Comparison of ENCODE assay signal across 1 cellular context in genomic region chr2:175135177-175135576, GRCh38.
TF ChIP-seq lines count a peak whose summit lies in the region.

No MANE protein-coding gene starts in this region.

TF ChIP-seq in K562, 482 proteins besides CTCF, POLR2A, EP300 and RAD21:
- no peak for TF ChIP-seq ZNF175 (CRISPR knock-in tag; IDR thresholded peaks at IDR 0.05; ENCODE audit: low read depth)
- TF ChIP-seq ELF4 (CRISPR knock-in tag; IDR thresholded peaks at IDR 0.05) = no peak
- no peak for TF ChIP-seq BHLHE40 (IDR thresholded peaks at IDR 0.05; ENCODE audit: low read length)
- TF ChIP-seq HOXB6 (CRISPR knock-in tag; IDR thresholded peaks at IDR 0.05; ENCODE audit: borderline replicate concordance) = no peak
- TF ChIP-seq ZNF766 (CRISPR knock-in tag; conservative IDR thresholded peaks at IDR 0.05) = no peak
- no peak for TF ChIP-seq SAP30 (IDR thresholded peaks at IDR 0.05; ENCODE audit: borderline replicate concordance, insufficient read depth, low read depth, low read length, poor library complexity, severe bottlenecking)
- no peak for TF ChIP-seq ZBTB7A (IDR thresholded peaks at IDR 0.05; ENCODE audit: borderline replicate concordance, control insufficient read depth, low read depth, low read length)
